ENCODE assay signal across 1 cellular context in genomic region chr2:47406649-47407330, GRCh38.
TF ChIP-seq lines count a peak whose summit lies in the region.

No MANE protein-coding gene starts in this region.

TF ChIP-seq in HepG2, 621 proteins besides CTCF, POLR2A, EP300 and RAD21:
- TF ChIP-seq ZNF841 (CRISPR knock-in tag; IDR thresholded peaks at IDR 0.05; ENCODE audit: borderline replicate concordance): peak; percentile 97; the same call in 1 of the 2 replicates
- TF ChIP-seq ZNF687 (CRISPR knock-in tag; IDR thresholded peaks at IDR 0.05): 0 out of 2 replicates have a peak, but pooled peaks have one; percentile 26
